Comparison of ENCODE assay signal across 1 cellular context in the genomic region with DNA sequence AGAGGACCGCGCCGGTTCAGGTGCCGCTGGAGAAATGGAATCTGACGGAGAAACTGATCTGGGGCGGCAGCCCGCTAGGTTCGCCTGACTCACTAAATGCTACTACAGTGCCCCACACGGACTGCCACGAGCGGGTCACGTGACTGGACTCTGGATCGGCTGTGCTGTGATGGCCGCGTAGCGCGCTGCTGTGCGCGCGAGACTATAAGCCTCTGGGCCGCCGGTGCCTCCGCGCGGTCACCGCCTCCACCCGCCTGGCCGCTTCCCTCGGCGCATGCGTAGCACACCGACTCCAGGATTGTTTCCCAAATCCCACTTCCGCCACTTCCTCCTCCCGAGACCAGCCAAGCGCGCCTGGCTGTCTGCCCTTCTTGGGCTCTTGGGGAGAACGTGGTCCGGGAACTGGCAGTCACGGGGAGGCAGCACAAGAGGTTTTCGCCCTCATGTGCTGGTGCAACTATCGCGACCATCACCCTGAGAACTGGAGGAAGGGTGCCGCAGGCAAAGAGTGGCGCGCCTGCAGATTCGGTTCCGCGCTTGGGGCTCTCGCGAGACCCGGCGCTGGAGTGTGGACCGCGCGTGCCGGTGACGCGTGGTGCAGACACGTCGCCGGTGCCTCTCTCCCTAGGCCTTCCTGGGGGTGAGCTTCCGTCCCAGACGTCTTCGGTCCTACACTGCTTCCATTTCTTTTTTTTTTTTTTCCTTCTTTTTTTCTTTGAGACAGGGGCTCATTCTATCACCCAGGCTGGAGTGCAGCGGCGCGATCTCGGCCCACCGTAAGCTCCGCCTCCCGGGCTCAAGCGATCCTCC.
TF ChIP-seq lines count a peak whose summit lies in the region.

No MANE protein-coding gene starts in this region.

TF ChIP-seq in GM12878, 131 proteins besides CTCF, POLR2A, EP300 and RAD21 (continued from another document and continues in another):
- TF ChIP-seq, protein P1, sequence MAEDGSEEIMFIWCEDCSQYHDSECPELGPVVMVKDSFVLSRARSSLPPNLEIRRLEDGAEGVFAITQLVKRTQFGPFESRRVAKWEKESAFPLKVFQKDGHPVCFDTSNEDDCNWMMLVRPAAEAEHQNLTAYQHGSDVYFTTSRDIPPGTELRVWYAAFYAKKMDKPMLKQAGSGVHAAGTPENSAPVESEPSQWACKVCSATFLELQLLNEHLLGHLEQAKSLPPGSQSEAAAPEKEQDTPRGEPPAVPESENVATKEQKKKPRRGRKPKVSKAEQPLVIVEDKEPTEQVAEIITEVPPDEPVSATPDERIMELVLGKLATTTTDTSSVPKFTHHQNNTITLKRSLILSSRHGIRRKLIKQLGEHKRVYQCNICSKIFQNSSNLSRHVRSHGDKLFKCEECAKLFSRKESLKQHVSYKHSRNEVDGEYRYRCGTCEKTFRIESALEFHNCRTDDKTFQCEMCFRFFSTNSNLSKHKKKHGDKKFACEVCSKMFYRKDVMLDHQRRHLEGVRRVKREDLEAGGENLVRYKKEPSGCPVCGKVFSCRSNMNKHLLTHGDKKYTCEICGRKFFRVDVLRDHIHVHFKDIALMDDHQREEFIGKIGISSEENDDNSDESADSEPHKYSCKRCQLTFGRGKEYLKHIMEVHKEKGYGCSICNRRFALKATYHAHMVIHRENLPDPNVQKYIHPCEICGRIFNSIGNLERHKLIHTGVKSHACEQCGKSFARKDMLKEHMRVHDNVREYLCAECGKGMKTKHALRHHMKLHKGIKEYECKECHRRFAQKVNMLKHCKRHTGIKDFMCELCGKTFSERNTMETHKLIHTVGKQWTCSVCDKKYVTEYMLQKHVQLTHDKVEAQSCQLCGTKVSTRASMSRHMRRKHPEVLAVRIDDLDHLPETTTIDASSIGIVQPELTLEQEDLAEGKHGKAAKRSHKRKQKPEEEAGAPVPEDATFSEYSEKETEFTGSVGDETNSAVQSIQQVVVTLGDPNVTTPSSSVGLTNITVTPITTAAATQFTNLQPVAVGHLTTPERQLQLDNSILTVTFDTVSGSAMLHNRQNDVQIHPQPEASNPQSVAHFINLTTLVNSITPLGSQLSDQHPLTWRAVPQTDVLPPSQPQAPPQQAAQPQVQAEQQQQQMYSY (CRISPR knock-in tag; IDR thresholded peaks at IDR 0.05): peak; percentile 94
- TF ChIP-seq, protein P2, sequence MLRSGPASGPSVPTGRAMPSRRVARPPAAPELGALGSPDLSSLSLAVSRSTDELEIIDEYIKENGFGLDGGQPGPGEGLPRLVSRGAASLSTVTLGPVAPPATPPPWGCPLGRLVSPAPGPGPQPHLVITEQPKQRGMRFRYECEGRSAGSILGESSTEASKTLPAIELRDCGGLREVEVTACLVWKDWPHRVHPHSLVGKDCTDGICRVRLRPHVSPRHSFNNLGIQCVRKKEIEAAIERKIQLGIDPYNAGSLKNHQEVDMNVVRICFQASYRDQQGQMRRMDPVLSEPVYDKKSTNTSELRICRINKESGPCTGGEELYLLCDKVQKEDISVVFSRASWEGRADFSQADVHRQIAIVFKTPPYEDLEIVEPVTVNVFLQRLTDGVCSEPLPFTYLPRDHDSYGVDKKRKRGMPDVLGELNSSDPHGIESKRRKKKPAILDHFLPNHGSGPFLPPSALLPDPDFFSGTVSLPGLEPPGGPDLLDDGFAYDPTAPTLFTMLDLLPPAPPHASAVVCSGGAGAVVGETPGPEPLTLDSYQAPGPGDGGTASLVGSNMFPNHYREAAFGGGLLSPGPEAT (IDR thresholded peaks at IDR 0.05; ENCODE audit: low read depth): peak; percentile 95
- TF ChIP-seq KLF5 (IDR thresholded peaks at IDR 0.05; ENCODE audit: partially characterized antibody) (peak; percentile 27), NR2C2 (IDR thresholded peaks at IDR 0.05; ENCODE audit: borderline replicate concordance, control insufficient read depth, insufficient read length, low read depth) (no peak), CEBPZ (IDR thresholded peaks at IDR 0.05; ENCODE audit: low read depth, low read length) (no peak), SREBF2 (IDR thresholded peaks at IDR 0.05; ENCODE audit: low read length) (no peak), CBX3 (IDR thresholded peaks at IDR 0.05; ENCODE audit: borderline replicate concordance, low read depth) (no peak), MAX (IDR thresholded peaks at IDR 0.05; ENCODE audit: low read depth, low read length) (peak; percentile 75; the same call in 1 of the 2 replicates), ZNF274 (IDR thresholded peaks at IDR 0.05; ENCODE audit: insufficient read depth, insufficient read length) (no peak), MTA2 (IDR thresholded peaks at IDR 0.05; ENCODE audit: low read depth) (no peak), MXI1 (IDR thresholded peaks at IDR 0.05; ENCODE audit: low read depth, low read length) (peak; percentile 61), JUND (IDR thresholded peaks at IDR 0.05; ENCODE audit: low read depth, low read length) (no peak), SMARCA5 (IDR thresholded peaks at IDR 0.05) (0 out of 2 replicates have a peak, but pooled peaks have one; percentile 43), BACH1 (IDR thresholded peaks at IDR 0.05; ENCODE audit: borderline replicate concordance) (peak; percentile 96), SMAD1 (IDR thresholded peaks at IDR 0.05; ENCODE audit: low read depth, partially characterized antibody) (peak; percentile 43), WRNIP1 (IDR thresholded peaks at IDR 0.05; ENCODE audit: borderline replicate concordance, low read depth, low read length) (no peak), ATF3 (IDR thresholded peaks at IDR 0.05; ENCODE audit: borderline replicate concordance, extremely low read depth, low read depth, low read length) (peak; percentile 52; the same call in 1 of the 2 replicates), RAD51 (IDR thresholded peaks at IDR 0.05) (peak; percentile 99), EZH2 (IDR thresholded peaks at IDR 0.05; ENCODE audit: borderline replicate concordance, control insufficient read depth, low read depth, low read length) (no peak), SPI1 (IDR thresholded peaks at IDR 0.05; ENCODE audit: borderline replicate concordance, insufficient read depth, low read depth, low read length) (peak; percentile 61; the same call in 1 of the 2 replicates), ETV6 (conservative IDR thresholded peaks at IDR 0.05 in 1 of 2, IDR thresholded peaks at IDR 0.05 in 1 of 2; ENCODE audit: borderline replicate concordance in 1 of 2, low read depth in 1 of 2) (peak in 1 of 2 experiments; percentile 48; a peak in 1 of 4 replicates), NR2C1 (IDR thresholded peaks at IDR 0.05) (no peak), CHD2 (IDR thresholded peaks at IDR 0.05; ENCODE audit: borderline replicate concordance, low read depth, low read length) (peak; percentile 99), PAX8 (IDR thresholded peaks at IDR 0.05) (no peak), CEBPB (IDR thresholded peaks at IDR 0.05; ENCODE audit: borderline replicate concordance in 1 of 2, low read depth in 2 of 2, low read length in 2 of 2) (no peak), YBX1 (IDR thresholded peaks at IDR 0.05) (no peak)
- TF ChIP-seq, protein P3, sequence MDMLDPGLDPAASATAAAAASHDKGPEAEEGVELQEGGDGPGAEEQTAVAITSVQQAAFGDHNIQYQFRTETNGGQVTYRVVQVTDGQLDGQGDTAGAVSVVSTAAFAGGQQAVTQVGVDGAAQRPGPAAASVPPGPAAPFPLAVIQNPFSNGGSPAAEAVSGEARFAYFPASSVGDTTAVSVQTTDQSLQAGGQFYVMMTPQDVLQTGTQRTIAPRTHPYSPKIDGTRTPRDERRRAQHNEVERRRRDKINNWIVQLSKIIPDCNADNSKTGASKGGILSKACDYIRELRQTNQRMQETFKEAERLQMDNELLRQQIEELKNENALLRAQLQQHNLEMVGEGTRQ (IDR thresholded peaks at IDR 0.05; ENCODE audit: borderline replicate concordance, low read depth, low read length): peak; percentile 88
- TF ChIP-seq, protein P4, sequence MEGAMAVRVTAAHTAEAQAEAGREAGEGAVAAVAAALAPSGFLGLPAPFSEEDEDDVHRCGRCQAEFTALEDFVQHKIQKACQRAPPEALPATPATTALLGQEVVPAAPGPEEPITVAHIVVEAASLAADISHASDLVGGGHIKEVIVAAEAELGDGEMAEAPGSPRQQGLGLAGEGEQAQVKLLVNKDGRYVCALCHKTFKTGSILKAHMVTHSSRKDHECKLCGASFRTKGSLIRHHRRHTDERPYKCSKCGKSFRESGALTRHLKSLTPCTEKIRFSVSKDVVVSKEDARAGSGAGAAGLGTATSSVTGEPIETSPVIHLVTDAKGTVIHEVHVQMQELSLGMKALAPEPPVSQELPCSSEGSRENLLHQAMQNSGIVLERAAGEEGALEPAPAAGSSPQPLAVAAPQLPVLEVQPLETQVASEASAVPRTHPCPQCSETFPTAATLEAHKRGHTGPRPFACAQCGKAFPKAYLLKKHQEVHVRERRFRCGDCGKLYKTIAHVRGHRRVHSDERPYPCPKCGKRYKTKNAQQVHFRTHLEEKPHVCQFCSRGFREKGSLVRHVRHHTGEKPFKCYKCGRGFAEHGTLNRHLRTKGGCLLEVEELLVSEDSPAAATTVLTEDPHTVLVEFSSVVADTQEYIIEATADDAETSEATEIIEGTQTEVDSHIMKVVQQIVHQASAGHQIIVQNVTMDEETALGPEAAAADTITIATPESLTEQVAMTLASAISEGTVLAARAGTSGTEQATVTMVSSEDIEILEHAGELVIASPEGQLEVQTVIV (IDR thresholded peaks at IDR 0.05; ENCODE audit: borderline replicate concordance, partially characterized antibody): peak; percentile 35
- TF ChIP-seq, protein P5, sequence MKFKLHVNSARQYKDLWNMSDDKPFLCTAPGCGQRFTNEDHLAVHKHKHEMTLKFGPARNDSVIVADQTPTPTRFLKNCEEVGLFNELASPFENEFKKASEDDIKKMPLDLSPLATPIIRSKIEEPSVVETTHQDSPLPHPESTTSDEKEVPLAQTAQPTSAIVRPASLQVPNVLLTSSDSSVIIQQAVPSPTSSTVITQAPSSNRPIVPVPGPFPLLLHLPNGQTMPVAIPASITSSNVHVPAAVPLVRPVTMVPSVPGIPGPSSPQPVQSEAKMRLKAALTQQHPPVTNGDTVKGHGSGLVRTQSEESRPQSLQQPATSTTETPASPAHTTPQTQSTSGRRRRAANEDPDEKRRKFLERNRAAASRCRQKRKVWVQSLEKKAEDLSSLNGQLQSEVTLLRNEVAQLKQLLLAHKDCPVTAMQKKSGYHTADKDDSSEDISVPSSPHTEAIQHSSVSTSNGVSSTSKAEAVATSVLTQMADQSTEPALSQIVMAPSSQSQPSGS (IDR thresholded peaks at IDR 0.05; ENCODE audit: low read length): no peak
- TF ChIP-seq, protein P6, sequence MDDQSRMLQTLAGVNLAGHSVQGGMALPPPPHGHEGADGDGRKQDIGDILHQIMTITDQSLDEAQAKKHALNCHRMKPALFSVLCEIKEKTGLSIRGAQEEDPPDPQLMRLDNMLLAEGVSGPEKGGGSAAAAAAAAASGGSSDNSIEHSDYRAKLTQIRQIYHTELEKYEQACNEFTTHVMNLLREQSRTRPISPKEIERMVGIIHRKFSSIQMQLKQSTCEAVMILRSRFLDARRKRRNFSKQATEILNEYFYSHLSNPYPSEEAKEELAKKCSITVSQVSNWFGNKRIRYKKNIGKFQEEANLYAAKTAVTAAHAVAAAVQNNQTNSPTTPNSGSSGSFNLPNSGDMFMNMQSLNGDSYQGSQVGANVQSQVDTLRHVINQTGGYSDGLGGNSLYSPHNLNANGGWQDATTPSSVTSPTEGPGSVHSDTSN (IDR thresholded peaks at IDR 0.05; ENCODE audit: insufficient replicate concordance, low read depth, low read length): peak; percentile 4
- TF ChIP-seq, protein P7, sequence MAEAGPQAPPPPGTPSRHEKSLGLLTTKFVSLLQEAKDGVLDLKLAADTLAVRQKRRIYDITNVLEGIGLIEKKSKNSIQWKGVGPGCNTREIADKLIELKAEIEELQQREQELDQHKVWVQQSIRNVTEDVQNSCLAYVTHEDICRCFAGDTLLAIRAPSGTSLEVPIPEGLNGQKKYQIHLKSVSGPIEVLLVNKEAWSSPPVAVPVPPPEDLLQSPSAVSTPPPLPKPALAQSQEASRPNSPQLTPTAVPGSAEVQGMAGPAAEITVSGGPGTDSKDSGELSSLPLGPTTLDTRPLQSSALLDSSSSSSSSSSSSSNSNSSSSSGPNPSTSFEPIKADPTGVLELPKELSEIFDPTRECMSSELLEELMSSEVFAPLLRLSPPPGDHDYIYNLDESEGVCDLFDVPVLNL (IDR thresholded peaks at IDR 0.05; ENCODE audit: low read depth, low read length): no peak
- TF ChIP-seq, protein P8, sequence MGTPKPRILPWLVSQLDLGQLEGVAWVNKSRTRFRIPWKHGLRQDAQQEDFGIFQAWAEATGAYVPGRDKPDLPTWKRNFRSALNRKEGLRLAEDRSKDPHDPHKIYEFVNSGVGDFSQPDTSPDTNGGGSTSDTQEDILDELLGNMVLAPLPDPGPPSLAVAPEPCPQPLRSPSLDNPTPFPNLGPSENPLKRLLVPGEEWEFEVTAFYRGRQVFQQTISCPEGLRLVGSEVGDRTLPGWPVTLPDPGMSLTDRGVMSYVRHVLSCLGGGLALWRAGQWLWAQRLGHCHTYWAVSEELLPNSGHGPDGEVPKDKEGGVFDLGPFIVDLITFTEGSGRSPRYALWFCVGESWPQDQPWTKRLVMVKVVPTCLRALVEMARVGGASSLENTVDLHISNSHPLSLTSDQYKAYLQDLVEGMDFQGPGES (IDR thresholded peaks at IDR 0.05): no peak
